In genomic region chr1:40039757-40040510, GRCh38 we compare ENCODE assay signal across 1 cellular context.
TF ChIP-seq lines count a peak whose summit lies in the region.

No MANE protein-coding gene starts in this region.

TF ChIP-seq in SK-N-SH, 30 proteins besides CTCF, POLR2A, EP300 and RAD21 (continued from another document):
- TF ChIP-seq ZBTB33 (IDR thresholded peaks at IDR 0.05; ENCODE audit: borderline replicate concordance, low read depth) (0 out of 2 replicates have a peak, but pooled peaks have one; percentile 12), REST (IDR thresholded peaks at IDR 0.05; ENCODE audit: low read depth, low read length) (0 out of 2 replicates have a peak, but pooled peaks have one; percentile 6), POLR2AphosphoS5 (IDR thresholded peaks at IDR 0.05; ENCODE audit: low read depth, low read length) (peak; percentile 80), TAF1 (IDR thresholded peaks at IDR 0.05; ENCODE audit: borderline replicate concordance, low read depth, low read length) (no peak; the same call in none of the 2 replicates), IRF3 (IDR thresholded peaks at IDR 0.05; ENCODE audit: low read depth, low read length) (no peak), NFIC (IDR thresholded peaks at IDR 0.05; ENCODE audit: borderline replicate concordance) (no peak), SIN3A (IDR thresholded peaks at IDR 0.05; ENCODE audit: borderline replicate concordance, low read depth, low read length) (peak; percentile 66; the same call in 1 of the 2 replicates), RXRA (IDR thresholded peaks at IDR 0.05; ENCODE audit: borderline replicate concordance, low read depth) (peak; percentile 7; the same call in 1 of the 2 replicates), FOXM1 (IDR thresholded peaks at IDR 0.05; ENCODE audit: low read depth) (no peak), NRF1 (IDR thresholded peaks at IDR 0.05; ENCODE audit: low read depth, low read length) (no peak), RCOR1 (IDR thresholded peaks at IDR 0.05; ENCODE audit: low read length) (no peak), PBX3 (IDR thresholded peaks at IDR 0.05) (no peak), USF1 (IDR thresholded peaks at IDR 0.05; ENCODE audit: borderline replicate concordance, low read depth) (no peak), EZH2phosphoT487 (IDR thresholded peaks at IDR 0.05; ENCODE audit: borderline replicate concordance, low read depth) (no peak), ELF1 (IDR thresholded peaks at IDR 0.05) (peak; percentile 60; the same call in 1 of the 2 replicates), FOSL2 (IDR thresholded peaks at IDR 0.05; ENCODE audit: borderline replicate concordance, low read depth) (no peak), GATA2 (CRISPR knock-in tag; IDR thresholded peaks at IDR 0.05) (no peak)
